Comparison of ENCODE assay signal across 25 cellular contexts in genomic region chr1:31757989-31758388, GRCh38. TPM values are rescaled to one million over a fixed set of nuclear protein-coding genes. Genes with fewer than 3 reads are reported as not detected.
"Had no signal": no experiment of that assay in that cellular context is flagged by ENCODE, and none has a peak within 500 bp of the region (broad histone marks: within the 10 kb centered on the region; RNA-seq: fewer than 3 reads in every experiment).

No MANE protein-coding gene starts in this region.

- H3K9me3 Mint-ChIP-seq: dendritic cell treated with granulocyte-macrophage colony-stimulating factor and Interleukin-4, amounts not matched to agents 40 ng/mL and 50 ng/mL, for 4 days; effector memory CD8-positive, alpha-beta T cell; memory B cell; mesothelial cell of epicardium; natural killer cell had no signal

- H3K27ac ChIP-seq: epithelial cell of prostate, esophagus muscularis mucosa, gastroesophageal sphincter, left ventricle myocardium inferior, lower lobe of right lung, parathyroid adenoma, psoas muscle, right lobe of liver, spleen, stomach, thoracic aorta, transverse colon had no signal

- ATAC-seq: effector memory CD8-positive, alpha-beta T cell; gastroesophageal sphincter; left cardiac atrium; lower lobe of right lung; natural killer cell; psoas muscle; right lobe of liver had no signal

- DNase-seq: effector memory CD8-positive, alpha-beta T cell; glutamatergic neuron; kidney; left cardiac atrium; left ventricle myocardium inferior; lower lobe of right lung; natural killer cell; psoas muscle; retina; right lobe of liver; spleen; stimulated activated CD4-positive, alpha-beta T cell treated with anti-CD3 and anti-CD28 coated beads, Interleukin-15, amount 100 ng/mL, for 24 hours; stimulated activated CD4-positive, alpha-beta T cell treated with anti-CD3 and anti-CD28 coated beads, Interleukin-2, amount 100 ng/mL, for 24 hours; stimulated activated CD4-positive, alpha-beta T cell treated with anti-CD3 and anti-CD28 coated beads, Interleukin-4, amount 100 ng/mL, for 4 hours; stimulated activated naive CD4-positive, alpha-beta T cell; stomach; transverse colon had no signal

- H3K36me3 ChIP-seq: esophagus muscularis mucosa, gastroesophageal sphincter, left ventricle myocardium inferior, lower lobe of right lung, right lobe of liver, spleen, stomach, thoracic aorta, transverse colon had no signal

- H3K9ac ChIP-seq: parathyroid adenoma had no signal

- H3K4me3 ChIP-seq: esophagus muscularis mucosa, gastroesophageal sphincter, left ventricle myocardium inferior, lower lobe of right lung, psoas muscle, right lobe of liver, spleen, stomach, thoracic aorta, transverse colon had no signal

- H3K9me3 ChIP-seq: esophagus muscularis mucosa, gastroesophageal sphincter, left ventricle myocardium inferior, lower lobe of right lung, psoas muscle, right lobe of liver, spleen, stomach, thoracic aorta, transverse colon had no signal

- H3K27ac Mint-ChIP-seq: dendritic cell treated with granulocyte-macrophage colony-stimulating factor and Interleukin-4, amounts not matched to agents 40 ng/mL and 50 ng/mL, for 4 days; effector memory CD8-positive, alpha-beta T cell; memory B cell; mesothelial cell of epicardium had no signal

- H2AFZ ChIP-seq: parathyroid adenoma had no signal

- H3K79me2 ChIP-seq: parathyroid adenoma had no signal

- H3K36me3 Mint-ChIP-seq: memory B cell, mesothelial cell of epicardium, natural killer cell had no signal

- H3K4me3 Mint-ChIP-seq: dendritic cell treated with granulocyte-macrophage colony-stimulating factor and Interleukin-4, amounts not matched to agents 40 ng/mL and 50 ng/mL, for 4 days; effector memory CD8-positive, alpha-beta T cell; memory B cell; mesothelial cell of epicardium had no signal

RNA-seq across cellular contexts. Expression of gene SPOCD1, which starts 57.8 kb away (rescaled TPM):
- total RNA-seq: left ventricle myocardium inferior had no signal
